19 cellular contexts compared by ENCODE assay signal in genomic region chr17:1731194-1731506, GRCh38. TPM values are rescaled to one million over a fixed set of nuclear protein-coding genes. Genes with fewer than 3 reads are reported as not detected.
DNase-seq lines count a peak whose midpoint lies in the region; ATAC-seq and TF ChIP-seq lines count a peak whose summit lies in the region.
"Had no signal": no experiment of that assay in that cellular context is flagged by ENCODE, and none has a peak within 500 bp of the region (broad histone marks: within the 10 kb centered on the region; RNA-seq: fewer than 3 reads in every experiment).

No MANE protein-coding gene starts in this region.

- TF ChIP-seq CTCF in SK-N-SH (IDR thresholded peaks at IDR 0.05) (no peak), esophagus muscularis mucosa (IDR thresholded peaks at IDR 0.05) (no peak), sigmoid colon (IDR thresholded peaks at IDR 0.05) (no peak), uterus (IDR thresholded peaks at IDR 0.05) (no peak)

- no peak overlapping the region for H3K9ac ChIP-seq in SK-N-SH

- H3K4me2 ChIP-seq in SK-N-SH = no peak overlapping the region

- CTCF ChIA-PET in SK-N-SH (lab: Yijun Ruan, JAX) = interaction anchor here (2.2 kb wide), 1 partner anchor 10 kb away, joined by 7 read pairs; no protein-coding TSS in a partner anchor

- no peak overlapping the region for H3K4me3 ChIP-seq in SK-N-SH (ENCODE audit: low read depth in 2 of 2, low read length in 1 of 2)
- H3K4me3 ChIP-seq in esophagus muscularis mucosa = peak overlapping the region in 2 of 4 donors; percentile 22 to 25
- H3K4me3 ChIP-seq in sigmoid colon = no peak overlapping the region
- peak overlapping the region in 1 of 2 donors; percentile 20 for H3K4me3 ChIP-seq in uterus
- H3K4me3 ChIP-seq: pancreas had no signal

- TF ChIP-seq RAD21 in SK-N-SH (IDR thresholded peaks at IDR 0.05; ENCODE audit: low read length) = no peak

- H3K4me1 ChIP-seq in SK-N-SH (ENCODE audit: control insufficient read depth in 1 of 2, insufficient read depth in 2 of 2, low read depth in 1 of 2, low read length in 1 of 2) = no peaks in the 10 kb centered on the region
- H3K4me1 ChIP-seq in esophagus muscularis mucosa = peaks cover 18 to 60% (median 54%) of the 10 kb centered on the region in 4 donors
- peaks cover 0 to 48% (median 26%) of the 10 kb centered on the region in 4 donors for H3K4me1 ChIP-seq in sigmoid colon
- H3K4me1 ChIP-seq in uterus = peaks cover 4 to 8% of the 10 kb centered on the region in 2 donors

- no peak for TF ChIP-seq POLR2A in esophagus muscularis mucosa (IDR thresholded peaks at IDR 0.05; ENCODE audit: low read depth)
- TF ChIP-seq POLR2A in sigmoid colon (IDR thresholded peaks at IDR 0.05) = no peak
- TF ChIP-seq POLR2A in uterus (IDR thresholded peaks at IDR 0.05) = peak in 1 of 2 donors; percentile 35

- 97% methylated on average over 3 of the region's 10 CpGs for WGBS in SK-N-SH (ENCODE audit: low lambda C conversion rate)
- WGBS in esophagus muscularis mucosa = 92% methylated on average over 4 of the region's 10 CpGs
- 85 to 91% methylated on average over 10 of the region's 10 CpGs for WGBS in sigmoid colon, 2 donors

- no peaks in the 10 kb centered on the region for H3K9me3 ChIP-seq in SK-N-SH
- H3K9me3 ChIP-seq in esophagus muscularis mucosa = no peaks in the 10 kb centered on the region
- no peaks in the 10 kb centered on the region for H3K9me3 ChIP-seq in sigmoid colon
- no peaks in the 10 kb centered on the region for H3K9me3 ChIP-seq in uterus
- H3K9me3 ChIP-seq: pancreas had no signal

- H4K20me1 ChIP-seq in SK-N-SH (ENCODE audit: insufficient read depth) = no peaks in the 10 kb centered on the region

- ATAC-seq in SK-N-SH treated with all-trans-retinoic acid at 6 μM for 48 hours (no peak), HG02571 (IDR thresholded peaks at IDR 0.05; ENCODE audit: unreplicated experiment) (no peak)
- ATAC-seq: effector memory CD8-positive, alpha-beta T cell had no signal

- no peaks in the 10 kb centered on the region for H3K27me3 ChIP-seq in SK-N-SH (ENCODE audit: insufficient read depth)
- H3K27me3 ChIP-seq in esophagus muscularis mucosa = no peaks in the 10 kb centered on the region
- no peaks in the 10 kb centered on the region for H3K27me3 ChIP-seq in sigmoid colon
- no peaks in the 10 kb centered on the region for H3K27me3 ChIP-seq in uterus
- H3K27me3 ChIP-seq: pancreas had no signal

- POLR2A ChIA-PET in SK-N-SH (lab: Yijun Ruan, JAX) = no interaction called here

- no peaks in the 10 kb centered on the region for H3K9me2 ChIP-seq in SK-N-SH

- H3K79me2 ChIP-seq in SK-N-SH (ENCODE audit: insufficient read depth) = peaks cover 4% of the 10 kb centered on the region; the same call in 1 of the 2 replicates

- H3K27ac ChIP-seq in SK-N-SH (ENCODE audit: low read depth in 2 of 2, low read length in 1 of 2) = no peak overlapping the region
- H3K27ac ChIP-seq in esophagus muscularis mucosa (replicated peaks in 1 of 4) = peak overlapping the region; percentile 83 to 85 (median 84)
- peak overlapping the region; percentile 76 to 85 (median 83) for H3K27ac ChIP-seq in sigmoid colon
- peak overlapping the region; percentile 97 to 98 for H3K27ac ChIP-seq in uterus
- H3K27ac ChIP-seq: 22Rv1, C4-2B had no signal

- no peak overlapping the region for H2AFZ ChIP-seq in SK-N-SH (ENCODE audit: low read depth)

- intact Hi-C loops in esophagus muscularis mucosa (cut with DNase I) = no loop called here
- intact Hi-C loops in sigmoid colon (cut with DNase I) = no loop called here
- intact Hi-C loops in uterus (cut with DNase I; ENCODE audit: low total_unique reads) = no loop called here

- H3K36me3 ChIP-seq in SK-N-SH (replicated peaks in 1 of 2; ENCODE audit: control insufficient read depth in 1 of 2, insufficient read depth in 2 of 2, low read length in 1 of 2) (peaks cover 0 to 37% of the 10 kb centered on the region in 2 experiments), esophagus muscularis mucosa (peaks cover 17 to 86% (median 80%) of the 10 kb centered on the region in 4 donors), sigmoid colon (peaks cover 5 to 64% (median 29%) of the 10 kb centered on the region in 4 donors), uterus (no peaks in the 10 kb centered on the region)

- TF ChIP-seq EP300 in SK-N-SH (IDR thresholded peaks at IDR 0.05; ENCODE audit: borderline replicate concordance in 1 of 2, low read depth in 1 of 2, low read length in 1 of 2) (no peak), esophagus muscularis mucosa (IDR thresholded peaks at IDR 0.05) (no peak), sigmoid colon (IDR thresholded peaks at IDR 0.05) (no peak)

- H3F3A ChIP-seq in SK-N-SH (replicated peaks; ENCODE audit: insufficient read depth) = no peaks in the 10 kb centered on the region

- DNase-seq in SK-N-SH (peak; percentile 22), esophagus muscularis mucosa (ENCODE audit: extremely low spot score) (no peak), sigmoid colon (no peak), uterus (no peak), amniotic stem cell (lab: John Stamatoyannopoulos, UW) (no peak)
- no peak for DNase-seq in effector CD8-positive, alpha-beta T cell (lab: John Stamatoyannopoulos, UW)
- DNase-seq: activated CD4-positive, alpha-beta T cell treated with anti-CD3 and anti-CD28 coated beads, Interleukin-2, amount 50 U/mL, for 4 hours; activated T-cell treated with anti-CD3 and anti-CD28 coated beads, Interleukin-2, amount 50 U/mL, for 24 hours; DMS79; effector memory CD8-positive, alpha-beta T cell; NCI-H2081 treated with DMSO at 0.1 percent for 48 hours; NCI-H524 treated with DMSO at 0.1 percent for 48 hours; stimulated activated CD4-positive, alpha-beta T cell treated with anti-CD3 and anti-CD28 coated beads, Interleukin-15, amount 100 ng/mL, for 24 hours had no signal

TF ChIP-seq in SK-N-SH, 30 proteins besides CTCF, POLR2A, EP300 and RAD21 (continues in another document):
- no peak for TF ChIP-seq ELF1 (IDR thresholded peaks at IDR 0.05)

TF ChIP-seq in SK-N-SH treated with all-trans-retinoic acid at 6 μM for 48 hours, 23 proteins besides CTCF, POLR2A, EP300 and RAD21 (continues in another document):
- TF ChIP-seq TCF4 (CRISPR knock-in tag; IDR thresholded peaks at IDR 0.05; ENCODE audit: borderline replicate concordance) = no peak
- no peak for TF ChIP-seq PPARA (CRISPR knock-in tag; IDR thresholded peaks at IDR 0.05; ENCODE audit: borderline replicate concordance)
- no peak for TF ChIP-seq ZFP30 (CRISPR knock-in tag; IDR thresholded peaks at IDR 0.05)
- TF ChIP-seq ZC3H10 (CRISPR knock-in tag; IDR thresholded peaks at IDR 0.05) = no peak

RNA-seq across cellular contexts. Expression of gene WDR81, which starts 6.6 kb away (rescaled TPM):
- polyA plus RNA-seq in SK-N-SH (2012; rRNA removed) (7.2 and 9.3 TPM in 2 replicates), sigmoid colon (10 to 100 TPM in 1 of 3 donors, 1 to 10 TPM in 2; 6.6 to 29.3 (median 7.4) TPM)
- 2.4 and 4.3 TPM in 2 replicates for polyA plus RNA-seq in SK-N-SH (2012; cell fraction: cytosol; rRNA removed)
- polyA plus RNA-seq in SK-N-SH (2012; cell fraction: nucleus; rRNA removed) = 30.4 and 32.0 TPM in 2 replicates
- total RNA-seq in esophagus muscularis mucosa (10 to 100 TPM; 25.7 to 40.8 (median 32.1) TPM), sigmoid colon (10 to 100 TPM; 21.8 to 49.3 (median 28.2) TPM), uterus (10 to 100 TPM; 23.6 to 40.7 (median 29.9) TPM)

RNA-seq across cellular contexts. Expression of gene SERPINF2, which starts 11.5 kb away (rescaled TPM):
- polyA plus RNA-seq in SK-N-SH (2012; rRNA removed) = 0.16 and 0.26 TPM in 2 replicates
- 0.05 and 0.18 TPM in 2 replicates for polyA plus RNA-seq in SK-N-SH (2012; cell fraction: cytosol; rRNA removed)
- polyA plus RNA-seq in SK-N-SH (2012; cell fraction: nucleus; rRNA removed) = 1.0 and 1.5 TPM in 2 replicates
- total RNA-seq in esophagus muscularis mucosa = 1 to 10 TPM; 2.4 to 7.5 (median 3.4) TPM
- total RNA-seq in sigmoid colon = 1 to 10 TPM; 2.9 to 7.2 (median 4.1) TPM
- 10 to 100 TPM in 1 of 3 donors, 1 to 10 TPM in 1, under 1 TPM in 1; 0.69 to 12.9 (median 1.2) TPM for polyA plus RNA-seq in sigmoid colon
- 10 to 100 TPM in 2 of 4 donors, 1 to 10 TPM in 1, under 1 TPM in 1; 0.83 to 21.5 (median 10.0) TPM for total RNA-seq in uterus

RNA-seq across cellular contexts. Expression of gene TLCD2, which starts 21.0 kb away (rescaled TPM):
- polyA plus RNA-seq in SK-N-SH (2012; rRNA removed) = 1.3 and 1.9 TPM in 2 replicates
- 1.7 and 1.9 TPM in 2 replicates for polyA plus RNA-seq in SK-N-SH (2012; cell fraction: cytosol; rRNA removed)
- 1.4 and 2.0 TPM in 2 replicates for polyA plus RNA-seq in SK-N-SH (2012; cell fraction: nucleus; rRNA removed)
- total RNA-seq in esophagus muscularis mucosa = 1 to 10 TPM; 4.6 to 7.7 (median 5.5) TPM
- total RNA-seq in sigmoid colon = 1 to 10 TPM; 2.6 to 5.4 (median 4.1) TPM
- polyA plus RNA-seq in sigmoid colon = 10 to 100 TPM in 1 of 3 donors, 1 to 10 TPM in 2; 7.2 to 23.2 (median 9.2) TPM
- 1 to 10 TPM in 3 of 4 donors, under 1 TPM in 1; 0.88 to 8.0 (median 5.4) TPM for total RNA-seq in uterus
- total RNA-seq: OCI-LY7 had no signal

RNA-seq across cellular contexts. Expression of gene SERPINF1, which starts 30.7 kb away (rescaled TPM):
- polyA plus RNA-seq in SK-N-SH (2012; rRNA removed) (380 and 392 TPM in 2 replicates), sigmoid colon (100 to 1,000 TPM in 2 of 3 donors, 10 to 100 TPM in 1; 77.7 to 124 (median 112) TPM)
- 248 and 316 TPM in 2 replicates for polyA plus RNA-seq in SK-N-SH (2012; cell fraction: cytosol; rRNA removed)
- 275 and 299 TPM in 2 replicates for polyA plus RNA-seq in SK-N-SH (2012; cell fraction: nucleus; rRNA removed)
- total RNA-seq in esophagus muscularis mucosa (100 to 1,000 TPM; 177 to 464 (median 330) TPM), sigmoid colon (100 to 1,000 TPM; 275 to 539 (median 352) TPM), uterus (100 to 1,000 TPM; 217 to 567 (median 435) TPM)
- total RNA-seq: OCI-LY7 had no signal

RNA-seq across cellular contexts. Expression of gene PRPF8, which starts 46.5 kb away (rescaled TPM):
- polyA plus RNA-seq in SK-N-SH (2012; rRNA removed) (123 and 149 TPM in 2 replicates), sigmoid colon (10 to 100 TPM; 25.9 to 92.8 (median 34.2) TPM)
- polyA plus RNA-seq in SK-N-SH (2012; cell fraction: cytosol; rRNA removed) = 54.5 and 84.1 TPM in 2 replicates
- polyA plus RNA-seq in SK-N-SH (2012; cell fraction: nucleus; rRNA removed) = 251 and 315 TPM in 2 replicates
- total RNA-seq in esophagus muscularis mucosa (100 to 1,000 TPM; 141 to 187 (median 163) TPM), sigmoid colon (100 to 1,000 TPM; 115 to 155 (median 125) TPM), uterus (100 to 1,000 TPM; 123 to 413 (median 243) TPM)

Comparison
In these comparisons a context has a peak if more than half of its experiments do, and no peak if none do; other contexts are left out.
1. H3K27ac ChIP-seq: peak in esophagus muscularis mucosa (4 of 4), sigmoid colon (4 of 4) and uterus (2 of 2); none in SK-N-SH (0 of 2).